Comparison of ENCODE assay signal across 16 cellular contexts in genomic region chr2:232658217-232658785, GRCh38. TPM values are rescaled to one million over a fixed set of nuclear protein-coding genes. Genes with fewer than 3 reads are reported as not detected.
DNase-seq lines count a peak whose midpoint lies in the region; ATAC-seq and TF ChIP-seq lines count a peak whose summit lies in the region.
"Had no signal": no experiment of that assay in that cellular context is flagged by ENCODE, and none has a peak within 500 bp of the region (broad histone marks: within the 10 kb centered on the region; RNA-seq: fewer than 3 reads in every experiment).

No MANE protein-coding gene starts in this region.

- no TSS peak for BruUV-seq in A673 (replicated peaks; lab: Mats Ljungman, UMichigan)

- ATAC-seq in HG03457 (IDR thresholded peaks at IDR 0.05; ENCODE audit: unreplicated experiment) = no peak
- ATAC-seq: left colon; stimulated activated naive CD8-positive, alpha-beta T cell treated with anti-CD3 and anti-CD28 coated beads, Interleukin-15, Interleukin-2, amounts not matched to agents 100 U/mL and 50 U/mL, for 24 hours had no signal

- intact Hi-C loops in A673 (cut with micrococcal nuclease; ENCODE audit: unreplicated experiment) = no loop called here

- H3K27me3 ChIP-seq in A673 (replicated peaks; ENCODE audit: insufficient read depth, low read depth, low read length, poor library complexity) (no peaks in the 10 kb centered on the region), H9 (ENCODE audit: insufficient read depth, low read length) (no peaks in the 10 kb centered on the region), OCI-LY1 (ENCODE audit: insufficient read depth, low read length) (no peaks in the 10 kb centered on the region)
- H3K27me3 ChIP-seq: BE2C had no signal

- H3K36me3 Mint-ChIP-seq in H9 (ENCODE audit: insufficient read depth in 1 of 3, low read depth in 3 of 3) = peaks cover 3 to 5% (median 3%) of the 10 kb centered on the region in 3 experiments; a peak in 5 of 7 replicates

- peaks cover 3 to 4% of the 10 kb centered on the region in 2 experiments; a peak in 2 of 5 replicates for H3K9me3 Mint-ChIP-seq in H9

- no peaks in the 10 kb centered on the region for H3K23me2 ChIP-seq in H9 (ENCODE audit: insufficient read length, low read depth, low read length, poor library complexity, severe bottlenecking)

- no peak overlapping the region for H4K5ac ChIP-seq in H9 (ENCODE audit: insufficient read length, low read depth, low read length)

- H3K4ac ChIP-seq in H9 (ENCODE audit: low read depth, low read length) = no peak overlapping the region

- H2BK12ac ChIP-seq in H9 (ENCODE audit: insufficient read length, low read depth, low read length) = no peak overlapping the region

- H3K79me1 ChIP-seq in H9 (ENCODE audit: insufficient read depth, low read depth, low read length, poor library complexity, severe bottlenecking) = no peaks in the 10 kb centered on the region

- H3K4me1 Mint-ChIP-seq in H9 = peaks cover 2 to 9% of the 10 kb centered on the region in 2 experiments; a peak in 2 of 4 replicates

- no peak overlapping the region for H2BK5ac ChIP-seq in H9 (ENCODE audit: insufficient read length, low read length)

- H2BK20ac ChIP-seq in H9 (ENCODE audit: low read depth, low read length, poor library complexity, severe bottlenecking) = no peak overlapping the region

- CTCF ChIA-PET in A673 (lab: Charles Lee) = no interaction called here

- H3K4me3 ChIP-seq in A673 (ENCODE audit: low read depth, low read length, poor library complexity, severe bottlenecking) = no peak overlapping the region
- H3K4me3 ChIP-seq in OCI-LY1 (ENCODE audit: low read depth, low read length, poor library complexity, severe bottlenecking) = no peak overlapping the region

- no peak for DNase-seq in A673 (ENCODE audit: low spot score)
- no peak for DNase-seq in H9
- peak; percentile 15 for DNase-seq in fibroblast of peridontal ligament (ENCODE audit: extremely low read depth)
- DNase-seq in NCI-H2107 (lab: John Stamatoyannopoulos, UW) = no peak
- DNase-seq in NCI-H2029 (lab: John Stamatoyannopoulos, UW) = no peak
- no peak for DNase-seq in LoVo (ENCODE audit: low spot score)
- DNase-seq: BE2C; foreskin melanocyte; GF-D8; left colon; occipital lobe; SHP77 treated with DMSO at 0.1 percent for 48 hours; stimulated activated CD4-positive, alpha-beta T cell treated with anti-CD3 and anti-CD28 coated beads, Interleukin-1b, Interleukin-23, amount 100 ng/mL, for 48 hours; stimulated activated naive CD8-positive, alpha-beta T cell treated with anti-CD3 and anti-CD28 coated beads, Interleukin-15, Interleukin-2, amounts not matched to agents 100 U/mL and 50 U/mL, for 24 hours had no signal

- no peak overlapping the region for H3K27ac Mint-ChIP-seq in H9

- peaks cover 3% of the 10 kb centered on the region for H3K27me3 Mint-ChIP-seq in H9 (ENCODE audit: low read depth)

- H3K23ac ChIP-seq in H9 (ENCODE audit: insufficient read length, low read depth, low read length) = no peak overlapping the region

- no peak overlapping the region for H3K18ac ChIP-seq in H9 (ENCODE audit: insufficient read length, low read depth, low read length)

- no peaks in the 10 kb centered on the region for H3K36me3 ChIP-seq in A673 (ENCODE audit: insufficient read depth, low read length, poor library complexity, severe bottlenecking)
- H3K36me3 ChIP-seq in OCI-LY1 (ENCODE audit: insufficient read depth, low read length) = no peaks in the 10 kb centered on the region
- H3K36me3 ChIP-seq: BE2C had no signal

- H3K56ac ChIP-seq in H9 (ENCODE audit: insufficient read length, low read depth, low read length) = no peak overlapping the region

- H3K14ac ChIP-seq in H9 (ENCODE audit: insufficient read depth, low read length) = no peak overlapping the region

- H3F3A ChIP-seq in OCI-LY1 (ENCODE audit: insufficient read depth, low read length) = no peaks in the 10 kb centered on the region

- no peak overlapping the region for H2AK5ac ChIP-seq in H9 (ENCODE audit: insufficient read length, low read length)

- H3K4me3 Mint-ChIP-seq in H9 = no peak overlapping the region

- POLR2A ChIA-PET in A673 (lab: Charles Lee; ENCODE audit: low non-redundant PET) = no interaction called here

- no peaks in the 10 kb centered on the region for H4K20me1 ChIP-seq in H9 (ENCODE audit: control insufficient read depth, insufficient read depth, insufficient read length)
- no peaks in the 10 kb centered on the region for H4K20me1 ChIP-seq in OCI-LY1 (ENCODE audit: insufficient read depth, low read length)

- H3T11ph ChIP-seq in H9 (ENCODE audit: low read length) = no peak overlapping the region

- no peak overlapping the region for H3K27ac ChIP-seq in A673 (ENCODE audit: low read depth, low read length, poor library complexity, severe bottlenecking)
- H3K27ac ChIP-seq in H9 (ENCODE audit: insufficient read length, low read depth, low read length) = no peak overlapping the region
- no peak overlapping the region for H3K27ac ChIP-seq in OCI-LY1 (ENCODE audit: low read depth, low read length, poor library complexity, severe bottlenecking)

- H4K91ac ChIP-seq in H9 (ENCODE audit: insufficient read length, low read depth, low read length) = no peak overlapping the region

- no peaks in the 10 kb centered on the region for H3K79me2 ChIP-seq in H9 (ENCODE audit: insufficient read depth, low read length)
- H3K79me2 ChIP-seq in OCI-LY1 (ENCODE audit: insufficient read depth, low read length) = no peaks in the 10 kb centered on the region

- no peak overlapping the region for H2AFZ ChIP-seq in H9 (ENCODE audit: low read length)
- no peak overlapping the region for H2AFZ ChIP-seq in OCI-LY1 (ENCODE audit: low read length)

- TF ChIP-seq CTCF in A673 (conservative IDR thresholded peaks at IDR 0.05; ENCODE audit: low read depth, low read length) = peak; percentile 27; the same call in 1 of the 2 replicates
- peak; percentile 39; the same call in 2 of the 3 replicates for TF ChIP-seq CTCF in H9 (conservative IDR thresholded peaks at IDR 0.05)
- peak; percentile 46 for TF ChIP-seq CTCF in OCI-LY1 (IDR thresholded peaks at IDR 0.05; ENCODE audit: low read length)

- H3K9me3 ChIP-seq in A673 (ENCODE audit: low read depth, low read length, poor library complexity, severe bottlenecking) (no peaks in the 10 kb centered on the region), H9 (ENCODE audit: control insufficient read depth, low read depth, low read length) (no peaks in the 10 kb centered on the region), OCI-LY1 (ENCODE audit: low read length) (no peaks in the 10 kb centered on the region)
- H3K9me3 ChIP-seq: BE2C had no signal

- no peak overlapping the region for H2BK15ac ChIP-seq in H9 (ENCODE audit: low read depth, low read length)

- H3K9ac ChIP-seq in H9 (ENCODE audit: extremely low read depth, insufficient read length, low read length) = no peak overlapping the region
- H3K9ac ChIP-seq in OCI-LY1 (ENCODE audit: low read length) = no peak overlapping the region

- H2BK120ac ChIP-seq in H9 (ENCODE audit: low read depth, low read length, poor library complexity, severe bottlenecking) = no peak overlapping the region

- H3K4me2 ChIP-seq in H9 (ENCODE audit: insufficient read depth, insufficient read length, low read length) (no peak overlapping the region), OCI-LY1 (ENCODE audit: low read length) (no peak overlapping the region)

- no peaks in the 10 kb centered on the region for H3K9me2 ChIP-seq in OCI-LY1 (ENCODE audit: low read depth, low read length)

- H3K4me1 ChIP-seq in A673 (ENCODE audit: insufficient read depth, low read length, poor library complexity, severe bottlenecking) = no peaks in the 10 kb centered on the region
- no peaks in the 10 kb centered on the region for H3K4me1 ChIP-seq in H9 (ENCODE audit: insufficient read depth, low read length)
- H3K4me1 ChIP-seq in OCI-LY1 (ENCODE audit: insufficient read depth, low read length, severe bottlenecking) = no peaks in the 10 kb centered on the region
- H3K4me1 ChIP-seq: BE2C had no signal

- WGBS in H9 (ENCODE audit: extremely low coverage, insufficient read length, low lambda C conversion rate) = no CpG with 5 or more reads among the region's 7 CpGs

- no peak overlapping the region for H4K8ac ChIP-seq in H9 (replicated peaks; ENCODE audit: insufficient read length, low read depth, low read length)

RNA-seq across cellular contexts. Expression of gene EFHD1, which starts 24.9 kb away (rescaled TPM):
- 0.58 and 1.4 TPM in 2 replicates for total RNA-seq in A673 (2021)
- 2.7 and 2.8 TPM in 2 replicates for total RNA-seq in H9 (2021)

RNA-seq across cellular contexts. Expression of gene GIGYF2, which starts 38.8 kb away (rescaled TPM):
- total RNA-seq in A673 (2021) = 62.8 and 67.3 TPM in 2 replicates
- 49.4 and 55.3 TPM in 2 replicates for total RNA-seq in H9 (2021)
